Comparison of ENCODE assay signal across 11 cellular contexts in genomic region chr7:141362580-141363435, GRCh38.
A peak's percentile ranks its signal among the peaks of the same experiment; 100 is the strongest.
DNase-seq lines count a peak whose midpoint lies in the region; ATAC-seq, FAIRE-seq and TF ChIP-seq lines count a peak whose summit lies in the region.
"Had no signal": no experiment of that assay in that cellular context is flagged by ENCODE, and none has a peak within 500 bp of the region (broad histone marks: within the 10 kb centered on the region; RNA-seq: fewer than 3 reads in every experiment).

No MANE protein-coding gene starts in this region.

- no peaks in the 10 kb centered on the region for H3K36me3 ChIP-seq in fibroblast of lung (ENCODE audit: control insufficient read depth, insufficient read depth, low read length)
- H3K36me3 ChIP-seq in upper lobe of right lung, result no peaks in the 10 kb centered on the region

- intact Hi-C loops in upper lobe of right lung (cut with DNase I), result no loop called here

- H3K4me3 ChIP-seq in fibroblast of lung (replicated peaks in 1 of 4; ENCODE audit: control extremely low read depth in 1 of 4, insufficient read depth in 1 of 4, low read depth in 3 of 4, low read length in 4 of 4), result no peak overlapping the region
- no peak overlapping the region for H3K4me3 ChIP-seq in upper lobe of right lung

- ATAC-seq in upper lobe of right lung (no peak), HG02884 (IDR thresholded peaks at IDR 0.05; ENCODE audit: unreplicated experiment) (no peak)
- ATAC-seq: activated naive CD8-positive, alpha-beta T cell treated with anti-CD3 and anti-CD28 coated beads, Interleukin-2, amount 50 U/mL, for 24 hours had no signal

- H3K27me3 ChIP-seq in fibroblast of lung (ENCODE audit: control insufficient read depth, insufficient read depth, low read length) (no peaks in the 10 kb centered on the region), upper lobe of right lung (no peaks in the 10 kb centered on the region)

- H3K9me3 ChIP-seq in fibroblast of lung (ENCODE audit: control insufficient read depth, insufficient read depth, low read depth, low read length), result no peaks in the 10 kb centered on the region
- no peaks in the 10 kb centered on the region for H3K9me3 ChIP-seq in upper lobe of right lung

- DNase-seq in EH (ENCODE audit: low read depth) (peak; percentile 79), RCC 7860 (ENCODE audit: low spot score) (peak; percentile 98), fibroblast of lung (ENCODE audit: low read depth in 2 of 2) (peak; percentile 66 to 91), non-pigmented ciliary epithelial cell (ENCODE audit: low read depth) (peak; percentile 52), NCI-H2081 treated with DMSO at 0.1 percent for 48 hours (lab: John Stamatoyannopoulos, UW) (no peak), GM13977 (ENCODE audit: low spot score) (no peak), upper lobe of right lung (no peak)
- DNase-seq: activated CD4-positive, alpha-beta T cell treated with anti-CD3 and anti-CD28 coated beads for 1 hour; activated naive CD8-positive, alpha-beta T cell treated with anti-CD3 and anti-CD28 coated beads, Interleukin-2, amount 50 U/mL, for 24 hours; occipital lobe had no signal

- H2AFZ ChIP-seq in fibroblast of lung (ENCODE audit: low read length), result no peak overlapping the region

- H3K4me2 ChIP-seq in fibroblast of lung (ENCODE audit: extremely low read depth, insufficient read depth, low read length), result no peak overlapping the region

- no peak overlapping the region for H3K27ac ChIP-seq in fibroblast of lung (ENCODE audit: insufficient read depth, low read length)
- H3K27ac ChIP-seq in upper lobe of right lung, result no peak overlapping the region

- FAIRE-seq in RCC 7860 (lab: Jason Lieb, UNC), result peak; percentile 98

- H3K9ac ChIP-seq in fibroblast of lung (ENCODE audit: insufficient read depth, low read length), result no peak overlapping the region

- TF ChIP-seq CTCF in fibroblast of lung (conservative IDR thresholded peaks at IDR 0.05 in 1 of 2, IDR thresholded peaks at IDR 0.05 in 1 of 2; ENCODE audit: low read depth in 1 of 2, low read length in 2 of 2) (no peak), GM13977 (IDR thresholded peaks at IDR 0.05; ENCODE audit: extremely low read depth, insufficient read depth, missing control alignments) (no peak), upper lobe of right lung (IDR thresholded peaks at IDR 0.05) (no peak)

- H3K4me1 ChIP-seq in fibroblast of lung (ENCODE audit: control insufficient read depth, extremely low read depth, insufficient read depth, low read length) (no peaks in the 10 kb centered on the region), upper lobe of right lung (no peaks in the 10 kb centered on the region)

- no peaks in the 10 kb centered on the region for H3K79me2 ChIP-seq in fibroblast of lung (ENCODE audit: control insufficient read depth, insufficient read depth, low read length)

- in situ Hi-C loops in GM13977 (cut with MboI; ENCODE audit: low pct_unique_long_range_greater_than_20kb, low sequenced_read_pairs, unreplicated experiment), result no loop called here

- H4K20me1 ChIP-seq in fibroblast of lung (ENCODE audit: control insufficient read depth, extremely low read depth, insufficient read depth, low read length), result no peaks in the 10 kb centered on the region

Comparison
In these comparisons a context has a peak if more than half of its experiments do, and no peak if none do; other contexts are left out.
1. DNase-seq: peak in EH (single experiment), RCC 7860 (single experiment), fibroblast of lung (2 of 2) and non-pigmented ciliary epithelial cell (single experiment); none in NCI-H2081 treated with DMSO at 0.1 percent for 48 hours (single experiment), GM13977 (single experiment) and upper lobe of right lung (single experiment).